ENCODE assay signal across 3 cellular contexts in the genomic region with DNA sequence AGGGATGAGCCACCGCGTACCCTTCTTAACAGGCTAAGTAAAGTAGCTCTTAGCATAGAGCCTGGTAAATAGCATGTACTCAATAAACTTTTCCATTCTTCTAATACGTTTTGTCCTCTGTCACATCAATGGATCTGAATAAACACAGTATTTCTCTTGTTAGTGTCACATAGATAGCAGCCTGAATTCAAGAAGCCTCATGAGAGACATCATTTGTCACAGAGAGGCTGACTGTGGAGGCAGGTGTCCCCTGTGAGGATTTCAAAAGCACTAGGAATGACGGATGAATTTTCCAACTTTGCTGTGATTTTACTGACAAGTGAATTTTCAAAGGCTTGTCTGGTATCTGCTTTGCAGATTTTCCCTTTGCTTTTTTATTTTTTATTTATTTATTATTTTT.
"Had no signal": no experiment of that assay in that cellular context is flagged by ENCODE, and none has a peak within 500 bp of the region (broad histone marks: within the 10 kb centered on the region; RNA-seq: fewer than 3 reads in every experiment).

No MANE protein-coding gene starts in this region.

- H3K4me3 ChIP-seq: GM12878 had no signal

- DNase-seq: GDM1, GF-D8 had no signal
